Comparison of ENCODE assay signal across 15 cellular contexts in the genomic region with DNA sequence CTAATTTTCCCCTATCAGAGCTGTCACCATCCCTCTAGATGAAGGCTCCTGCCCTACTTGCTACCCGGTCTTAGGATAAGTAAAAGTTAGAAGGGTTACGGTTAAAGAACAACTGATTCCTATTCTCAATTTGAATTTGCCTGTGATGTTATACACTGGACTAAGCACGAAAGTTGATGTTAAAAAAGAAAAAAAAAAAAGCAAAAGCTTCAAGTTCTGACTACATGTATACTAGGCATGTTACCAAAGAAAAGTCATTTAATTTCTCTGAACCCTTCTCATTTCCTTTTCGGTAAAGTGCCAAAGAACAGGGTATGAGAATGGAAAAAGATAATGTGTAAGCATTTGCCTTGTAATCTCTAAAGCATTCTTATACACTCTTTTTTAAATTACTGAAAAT. TPM values are rescaled to one million over a fixed set of nuclear protein-coding genes. Genes with fewer than 3 reads are reported as not detected.
DNase-seq lines count a peak whose midpoint lies in the region; ATAC-seq and TF ChIP-seq lines count a peak whose summit lies in the region.
"Had no signal": no experiment of that assay in that cellular context is flagged by ENCODE, and none has a peak within 500 bp of the region (broad histone marks: within the 10 kb centered on the region; RNA-seq: fewer than 3 reads in every experiment).

No MANE protein-coding gene starts in this region.

- ATAC-seq in T-helper 17 cell (no peak), SK-N-SH treated with all-trans-retinoic acid at 6 μM for 48 hours (no peak)
- no peak for ATAC-seq in stimulated activated memory B cell treated with anti-CD40 and anti-IgM and Interleukin-4, amounts not matched to agents 10 μg/mL and 1 μg/mL and 100 μg/mL, for 72 hours

- H3K4me1 Mint-ChIP-seq in activated naive CD4-positive, alpha-beta T cell treated with anti-CD3 and anti-CD28 coated beads, Interleukin-2, amount 50 U/mL, for 24 hours = peaks cover 32% of the 10 kb centered on the region
- H3K4me1 Mint-ChIP-seq in T-helper 17 cell = peaks cover 29% of the 10 kb centered on the region
- peaks cover 17% of the 10 kb centered on the region for H3K4me1 Mint-ChIP-seq in dendritic cell treated with granulocyte-macrophage colony-stimulating factor and Interleukin-4, amounts not matched to agents 40 ng/mL and 50 ng/mL, for 4 days (ENCODE audit: low read depth)
- peaks cover 16% of the 10 kb centered on the region for H3K4me1 Mint-ChIP-seq in stimulated activated memory B cell treated with anti-CD40 and anti-IgM and Interleukin-4, amounts not matched to agents 10 μg/mL and 1 μg/mL and 100 μg/mL, for 72 hours

- no peak for DNase-seq in activated naive CD4-positive, alpha-beta T cell treated with Interleukin-2 at 50 U/mL for 16 hours
- DNase-seq in T-helper 17 cell (no peak), HPDE6-E6E7 (ENCODE audit: extremely low spot score) (no peak), NCI-H1417 treated with DMSO at 0.1 percent for 48 hours (lab: John Stamatoyannopoulos, UW) (no peak)
- DNase-seq: COR-L47, esophagus squamous epithelium, glutamatergic neuron, NCI-H187 treated with DMSO at 0.1 percent for 48 hours, NCI-H446 treated with DMSO at 0.1 percent for 48 hours, Right ventricle myocardium superior had no signal

- peak overlapping the region; percentile 42 for H3K27ac Mint-ChIP-seq in activated naive CD4-positive, alpha-beta T cell treated with anti-CD3 and anti-CD28 coated beads, Interleukin-2, amount 50 U/mL, for 24 hours
- H3K27ac Mint-ChIP-seq in T-helper 17 cell = peak overlapping the region; percentile 99
- peak overlapping the region; percentile 99 for H3K27ac Mint-ChIP-seq in dendritic cell treated with granulocyte-macrophage colony-stimulating factor and Interleukin-4, amounts not matched to agents 40 ng/mL and 50 ng/mL, for 4 days
- H3K27ac Mint-ChIP-seq in stimulated activated memory B cell treated with anti-CD40 and anti-IgM and Interleukin-4, amounts not matched to agents 10 μg/mL and 1 μg/mL and 100 μg/mL, for 72 hours = peak overlapping the region; percentile 91

- no peaks in the 10 kb centered on the region for H3K9me3 ChIP-seq in T-helper 17 cell (ENCODE audit: control insufficient read depth, low read length, poor library complexity, severe bottlenecking)
- H3K9me3 ChIP-seq: esophagus squamous epithelium, neutrophil had no signal

- intact Hi-C loops in dendritic cell treated with granulocyte-macrophage colony-stimulating factor and Interleukin-4, amounts not matched to agents 40 ng/mL and 50 ng/mL, for 4 days (cut with micrococcal nuclease) = loop anchor here (5.0 kb wide), 1 partner anchor 383 kb away; no protein-coding TSS in a partner anchor

- H3K9me3 Mint-ChIP-seq in activated naive CD4-positive, alpha-beta T cell treated with anti-CD3 and anti-CD28 coated beads, Interleukin-2, amount 50 U/mL, for 24 hours = no peaks in the 10 kb centered on the region
- no peaks in the 10 kb centered on the region for H3K9me3 Mint-ChIP-seq in dendritic cell treated with granulocyte-macrophage colony-stimulating factor and Interleukin-4, amounts not matched to agents 40 ng/mL and 50 ng/mL, for 4 days
- H3K9me3 Mint-ChIP-seq in stimulated activated memory B cell treated with anti-CD40 and anti-IgM and Interleukin-4, amounts not matched to agents 10 μg/mL and 1 μg/mL and 100 μg/mL, for 72 hours = no peaks in the 10 kb centered on the region

- H3K27me3 Mint-ChIP-seq in activated naive CD4-positive, alpha-beta T cell treated with anti-CD3 and anti-CD28 coated beads, Interleukin-2, amount 50 U/mL, for 24 hours = peaks cover 10% of the 10 kb centered on the region
- H3K27me3 Mint-ChIP-seq in T-helper 17 cell = peaks cover 30% of the 10 kb centered on the region
- peaks cover 8% of the 10 kb centered on the region for H3K27me3 Mint-ChIP-seq in dendritic cell treated with granulocyte-macrophage colony-stimulating factor and Interleukin-4, amounts not matched to agents 40 ng/mL and 50 ng/mL, for 4 days
- peaks cover 24% of the 10 kb centered on the region for H3K27me3 Mint-ChIP-seq in stimulated activated memory B cell treated with anti-CD40 and anti-IgM and Interleukin-4, amounts not matched to agents 10 μg/mL and 1 μg/mL and 100 μg/mL, for 72 hours

- peaks cover 8% of the 10 kb centered on the region for H3K36me3 Mint-ChIP-seq in activated naive CD4-positive, alpha-beta T cell treated with anti-CD3 and anti-CD28 coated beads, Interleukin-2, amount 50 U/mL, for 24 hours
- peaks cover 3% of the 10 kb centered on the region for H3K36me3 Mint-ChIP-seq in T-helper 17 cell (ENCODE audit: low read depth)
- peaks cover 34% of the 10 kb centered on the region for H3K36me3 Mint-ChIP-seq in dendritic cell treated with granulocyte-macrophage colony-stimulating factor and Interleukin-4, amounts not matched to agents 40 ng/mL and 50 ng/mL, for 4 days (ENCODE audit: low read depth)
- H3K36me3 Mint-ChIP-seq in stimulated activated memory B cell treated with anti-CD40 and anti-IgM and Interleukin-4, amounts not matched to agents 10 μg/mL and 1 μg/mL and 100 μg/mL, for 72 hours = peaks cover 13% of the 10 kb centered on the region

- H3K4me3 Mint-ChIP-seq in activated naive CD4-positive, alpha-beta T cell treated with anti-CD3 and anti-CD28 coated beads, Interleukin-2, amount 50 U/mL, for 24 hours = peak overlapping the region; percentile 63
- no peak overlapping the region for H3K4me3 Mint-ChIP-seq in T-helper 17 cell
- H3K4me3 Mint-ChIP-seq in dendritic cell treated with granulocyte-macrophage colony-stimulating factor and Interleukin-4, amounts not matched to agents 40 ng/mL and 50 ng/mL, for 4 days = no peak overlapping the region
- H3K4me3 Mint-ChIP-seq in stimulated activated memory B cell treated with anti-CD40 and anti-IgM and Interleukin-4, amounts not matched to agents 10 μg/mL and 1 μg/mL and 100 μg/mL, for 72 hours = peak overlapping the region; percentile 9

TF ChIP-seq in SK-N-SH treated with all-trans-retinoic acid at 6 μM for 48 hours, 23 proteins besides CTCF, POLR2A, EP300 and RAD21 (continues in another document):
- TF ChIP-seq ZNF8 (CRISPR knock-in tag; IDR thresholded peaks at IDR 0.05) = no peak
- TF ChIP-seq TCF4 (CRISPR knock-in tag; IDR thresholded peaks at IDR 0.05; ENCODE audit: borderline replicate concordance) = no peak
- TF ChIP-seq ZC3H10 (CRISPR knock-in tag; IDR thresholded peaks at IDR 0.05) = no peak
- TF ChIP-seq, protein P1, sequence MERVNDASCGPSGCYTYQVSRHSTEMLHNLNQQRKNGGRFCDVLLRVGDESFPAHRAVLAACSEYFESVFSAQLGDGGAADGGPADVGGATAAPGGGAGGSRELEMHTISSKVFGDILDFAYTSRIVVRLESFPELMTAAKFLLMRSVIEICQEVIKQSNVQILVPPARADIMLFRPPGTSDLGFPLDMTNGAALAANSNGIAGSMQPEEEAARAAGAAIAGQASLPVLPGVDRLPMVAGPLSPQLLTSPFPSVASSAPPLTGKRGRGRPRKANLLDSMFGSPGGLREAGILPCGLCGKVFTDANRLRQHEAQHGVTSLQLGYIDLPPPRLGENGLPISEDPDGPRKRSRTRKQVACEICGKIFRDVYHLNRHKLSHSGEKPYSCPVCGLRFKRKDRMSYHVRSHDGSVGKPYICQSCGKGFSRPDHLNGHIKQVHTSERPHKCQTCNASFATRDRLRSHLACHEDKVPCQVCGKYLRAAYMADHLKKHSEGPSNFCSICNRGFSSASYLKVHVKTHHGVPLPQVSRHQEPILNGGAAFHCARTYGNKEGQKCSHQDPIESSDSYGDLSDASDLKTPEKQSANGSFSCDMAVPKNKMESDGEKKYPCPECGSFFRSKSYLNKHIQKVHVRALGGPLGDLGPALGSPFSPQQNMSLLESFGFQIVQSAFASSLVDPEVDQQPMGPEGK (CRISPR knock-in tag; IDR thresholded peaks at IDR 0.05; ENCODE audit: borderline replicate concordance) = no peak
- no peak for TF ChIP-seq ISL1 (CRISPR knock-in tag; IDR thresholded peaks at IDR 0.05)
- TF ChIP-seq, protein P2, sequence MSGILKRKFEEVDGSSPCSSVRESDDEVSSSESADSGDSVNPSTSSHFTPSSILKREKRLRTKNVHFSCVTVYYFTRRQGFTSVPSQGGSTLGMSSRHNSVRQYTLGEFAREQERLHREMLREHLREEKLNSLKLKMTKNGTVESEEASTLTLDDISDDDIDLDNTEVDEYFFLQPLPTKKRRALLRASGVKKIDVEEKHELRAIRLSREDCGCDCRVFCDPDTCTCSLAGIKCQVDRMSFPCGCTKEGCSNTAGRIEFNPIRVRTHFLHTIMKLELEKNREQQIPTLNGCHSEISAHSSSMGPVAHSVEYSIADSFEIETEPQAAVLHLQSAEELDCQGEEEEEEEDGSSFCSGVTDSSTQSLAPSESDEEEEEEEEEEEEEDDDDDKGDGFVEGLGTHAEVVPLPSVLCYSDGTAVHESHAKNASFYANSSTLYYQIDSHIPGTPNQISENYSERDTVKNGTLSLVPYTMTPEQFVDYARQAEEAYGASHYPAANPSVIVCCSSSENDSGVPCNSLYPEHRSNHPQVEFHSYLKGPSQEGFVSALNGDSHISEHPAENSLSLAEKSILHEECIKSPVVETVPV (CRISPR knock-in tag; IDR thresholded peaks at IDR 0.05) = no peak
- no peak for TF ChIP-seq ZNF70 (CRISPR knock-in tag; IDR thresholded peaks at IDR 0.05)
- no peak for TF ChIP-seq BACH2 (CRISPR knock-in tag; IDR thresholded peaks at IDR 0.05; ENCODE audit: borderline replicate concordance)
- TF ChIP-seq CREB5 (CRISPR knock-in tag; IDR thresholded peaks at IDR 0.05; ENCODE audit: low read depth) = no peak

RNA-seq across cellular contexts. Expression of gene PPID, which starts 1.5 kb away (rescaled TPM):
- total RNA-seq in T-helper 17 cell = 10 to 100 TPM; 17.5 to 18.8 TPM

RNA-seq across cellular contexts. Expression of gene FNIP2, which starts 44.2 kb away (rescaled TPM):
- total RNA-seq in T-helper 17 cell = 10 to 100 TPM in 1 of 2 donors, 1 to 10 TPM in 1; 7.7 to 11.5 TPM

RNA-seq across cellular contexts. Expression of gene ETFDH, which starts 52.6 kb away (rescaled TPM):
- 10 to 100 TPM; 16.0 to 22.2 TPM for total RNA-seq in T-helper 17 cell

RNA-seq across cellular contexts. Expression of gene C4orf46, which starts 53.0 kb away (rescaled TPM):
- total RNA-seq in T-helper 17 cell = 1 to 10 TPM; 6.7 to 8.4 TPM

Comparison
In these comparisons a context has a peak if more than half of its experiments do, and no peak if none do; other contexts are left out.
1. H3K27ac Mint-ChIP-seq: peak in every context shown above with its lines; median percentile 99 in T-helper 17 cell; 99 in dendritic cell treated with granulocyte-macrophage colony-stimulating factor and Interleukin-4, amounts not matched to agents 40 ng/mL and 50 ng/mL, for 4 days; 91 in stimulated activated memory B cell treated with anti-CD40 and anti-IgM and Interleukin-4, amounts not matched to agents 10 μg/mL and 1 μg/mL and 100 μg/mL, for 72 hours; 42 in activated naive CD4-positive, alpha-beta T cell treated with anti-CD3 and anti-CD28 coated beads, Interleukin-2, amount 50 U/mL, for 24 hours.
2. H3K4me3 Mint-ChIP-seq: peak in activated naive CD4-positive, alpha-beta T cell treated with anti-CD3 and anti-CD28 coated beads, Interleukin-2, amount 50 U/mL, for 24 hours (single experiment) and stimulated activated memory B cell treated with anti-CD40 and anti-IgM and Interleukin-4, amounts not matched to agents 10 μg/mL and 1 μg/mL and 100 μg/mL, for 72 hours (single experiment); none in T-helper 17 cell (single experiment) and dendritic cell treated with granulocyte-macrophage colony-stimulating factor and Interleukin-4, amounts not matched to agents 40 ng/mL and 50 ng/mL, for 4 days (single experiment).